In the genomic region with DNA sequence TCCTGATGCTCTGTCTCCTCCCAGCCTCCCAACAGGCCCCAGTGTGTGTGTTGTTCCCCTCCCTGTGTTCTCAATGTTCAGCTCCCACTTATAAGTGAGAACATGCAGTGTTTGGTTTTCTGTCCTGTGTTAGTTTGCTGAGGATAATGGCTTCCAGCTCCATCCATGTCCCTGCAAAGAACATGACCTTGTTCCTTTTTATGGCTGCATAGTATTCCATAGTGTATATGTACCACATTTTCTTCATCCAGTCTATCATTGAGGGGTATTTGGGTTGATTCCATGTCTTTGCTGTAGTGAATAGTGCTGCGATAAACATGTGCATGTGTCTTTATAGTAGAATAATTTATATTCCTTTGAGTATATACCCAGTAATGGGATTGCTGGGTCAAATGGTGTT, we compare ENCODE assay signal across 2 cellular contexts.
TF ChIP-seq lines count a peak whose summit lies in the region.

No MANE protein-coding gene starts in this region.

TF ChIP-seq in HEK293, 187 proteins besides CTCF, POLR2A, EP300 and RAD21:
- peak; percentile 85 for TF ChIP-seq ZNF146 (tag by site-specific recombination; IDR thresholded peaks at IDR 0.05)

TF ChIP-seq in K562, 482 proteins besides CTCF, POLR2A, EP300 and RAD21:
- TF ChIP-seq ZNF146 (CRISPR knock-in tag; IDR thresholded peaks at IDR 0.05; ENCODE audit: unreplicated experiment) = peak; percentile 85
- TF ChIP-seq RBM25 (IDR thresholded peaks at IDR 0.05; ENCODE audit: low read depth, low read length, severe bottlenecking) = peak; percentile 10
